In the genomic region with DNA sequence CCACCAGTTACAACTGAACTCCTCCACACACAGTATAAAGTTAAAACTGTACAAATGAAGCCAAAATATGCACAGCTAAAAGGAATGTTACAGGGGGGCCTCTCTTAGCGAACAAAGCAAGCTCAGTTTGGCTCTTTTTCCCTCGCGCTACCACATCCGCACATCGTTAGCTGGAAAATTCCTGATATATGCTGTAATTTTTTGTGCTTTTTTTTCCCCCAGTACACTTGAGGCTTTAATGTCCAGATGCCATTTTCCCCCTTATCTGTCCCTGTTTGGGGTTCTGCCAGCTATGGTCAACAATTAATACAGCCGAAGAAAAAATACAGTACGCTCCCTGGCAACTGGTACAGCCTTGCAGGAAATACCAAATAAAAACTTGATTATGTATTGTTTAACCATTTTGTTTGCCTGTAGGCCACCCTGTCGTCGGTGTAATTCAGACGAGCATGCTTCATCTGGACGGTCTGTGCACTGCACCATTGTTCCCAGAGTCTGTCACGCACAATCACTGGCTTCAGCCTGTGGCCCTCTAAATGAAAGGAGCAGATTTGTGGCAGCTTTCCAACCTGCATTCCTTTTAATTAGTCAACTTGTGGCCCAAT, we compare ENCODE assay signal across 7 cellular contexts.
DNase-seq lines count a peak whose midpoint lies in the region; ATAC-seq and TF ChIP-seq lines count a peak whose summit lies in the region.

No MANE protein-coding gene starts in this region.

- no peaks in the 10 kb centered on the region for H3K9me3 Mint-ChIP-seq in type B pancreatic cell
- peaks cover 4% of the 10 kb centered on the region for H3K9me3 Mint-ChIP-seq in activated CD4-positive, alpha-beta memory T cell treated with anti-CD3 and anti-CD28 coated beads for 36 hours

- peak overlapping the region; percentile 90 for H3K27ac Mint-ChIP-seq in type B pancreatic cell
- H3K27ac Mint-ChIP-seq in activated CD4-positive, alpha-beta memory T cell treated with anti-CD3 and anti-CD28 coated beads for 36 hours: no peak overlapping the region

- CTCF ChIA-PET in activated CD4-positive, alpha-beta memory T cell treated with anti-CD3 and anti-CD28 coated beads for 36 hours (lab: Charles Lee): interaction anchor here (0.9 kb wide), 1 partner anchor 134 kb away, joined by 3 read pairs; no protein-coding TSS in a partner anchor

- POLR2A ChIA-PET in activated CD4-positive, alpha-beta memory T cell treated with anti-CD3 and anti-CD28 coated beads for 36 hours (lab: Charles Lee): no interaction called here

- H3K36me3 Mint-ChIP-seq in type B pancreatic cell: peaks cover 12% of the 10 kb centered on the region
- peaks cover 27% of the 10 kb centered on the region for H3K36me3 Mint-ChIP-seq in activated CD4-positive, alpha-beta memory T cell treated with anti-CD3 and anti-CD28 coated beads for 36 hours

- ATAC-seq in GM18861 (IDR thresholded peaks at IDR 0.05; ENCODE audit: unreplicated experiment): no peak

- H3K4me3 Mint-ChIP-seq in type B pancreatic cell: peak overlapping the region; percentile 75
- no peak overlapping the region for H3K4me3 Mint-ChIP-seq in activated CD4-positive, alpha-beta memory T cell treated with anti-CD3 and anti-CD28 coated beads for 36 hours

- peaks cover 53% of the 10 kb centered on the region for H3K4me1 Mint-ChIP-seq in type B pancreatic cell (ENCODE audit: unreplicated experiment)
- peaks cover 20% of the 10 kb centered on the region for H3K4me1 Mint-ChIP-seq in activated CD4-positive, alpha-beta memory T cell treated with anti-CD3 and anti-CD28 coated beads for 36 hours (ENCODE audit: low read depth)

- H3K27me3 Mint-ChIP-seq in type B pancreatic cell: no peaks in the 10 kb centered on the region
- H3K27me3 Mint-ChIP-seq in activated CD4-positive, alpha-beta memory T cell treated with anti-CD3 and anti-CD28 coated beads for 36 hours: no peaks in the 10 kb centered on the region

- DNase-seq in NCI-H1105 (lab: John Stamatoyannopoulos, UW): peak; percentile 39
- peak; percentile 79 for DNase-seq in dedifferentiated amniotic fluid mesenchymal stem cell (ENCODE audit: extremely low spot score)
- DNase-seq in medulla oblongata (ENCODE audit: extremely low spot score): peak; percentile 82
- no peak for DNase-seq in type B pancreatic cell (ENCODE audit: extremely low spot score, unreplicated experiment)
- no peak for DNase-seq in activated CD4-positive, alpha-beta memory T cell treated with anti-CD3 and anti-CD28 coated beads for 36 hours
- DNase-seq in NCI-H2196 treated with DMSO at 0.1 percent for 48 hours (lab: John Stamatoyannopoulos, UW; ENCODE audit: unreplicated experiment): no peak

- intact Hi-C loops in activated CD4-positive, alpha-beta memory T cell treated with anti-CD3 and anti-CD28 coated beads for 36 hours (cut with micrococcal nuclease): no loop called here

- TF ChIP-seq CTCF in type B pancreatic cell (conservative IDR thresholded peaks at IDR 0.05): peak; percentile 60

Comparison
In these comparisons a context has a peak if more than half of its experiments do, and no peak if none do; other contexts are left out.
1. DNase-seq: peak in NCI-H1105 (single experiment), dedifferentiated amniotic fluid mesenchymal stem cell (single experiment) and medulla oblongata (single experiment); none in type B pancreatic cell (single experiment), activated CD4-positive, alpha-beta memory T cell treated with anti-CD3 and anti-CD28 coated beads for 36 hours (single experiment) and NCI-H2196 treated with DMSO at 0.1 percent for 48 hours (single experiment).